Comparison of ENCODE assay signal across 10 cellular contexts in the genomic region with DNA sequence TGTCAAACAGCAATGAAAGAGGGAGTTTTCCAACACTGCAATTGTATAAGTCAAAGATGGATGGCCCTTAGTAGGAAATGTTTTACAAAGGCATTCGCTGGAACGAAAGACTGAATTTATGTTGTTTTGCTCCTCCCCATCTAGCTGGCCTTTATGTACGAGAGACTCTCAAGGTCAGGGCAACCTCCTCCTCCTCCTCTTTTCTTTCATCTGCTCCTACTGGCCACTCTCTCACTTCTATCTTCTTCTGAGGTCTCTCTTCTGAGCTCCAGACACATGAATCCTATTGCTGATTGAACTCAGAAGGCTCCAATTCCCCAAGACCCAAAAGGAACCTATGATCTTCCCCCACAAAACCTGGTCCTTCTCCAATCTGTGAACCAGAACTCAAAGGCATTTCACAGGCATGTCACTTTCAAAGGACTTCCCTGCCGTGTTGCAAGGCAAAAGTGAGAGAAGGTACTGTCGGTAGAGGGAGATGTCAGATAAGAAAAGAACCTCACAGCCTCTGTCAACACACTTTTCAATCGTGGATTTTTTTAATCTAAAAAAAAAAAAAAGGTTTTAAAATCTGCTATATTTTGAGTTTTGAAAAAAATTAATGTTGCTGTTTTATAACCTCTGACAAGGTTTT. TPM values are rescaled to one million over a fixed set of nuclear protein-coding genes. Genes with fewer than 3 reads are reported as not detected.
DNase-seq lines count a peak whose midpoint lies in the region; ATAC-seq and TF ChIP-seq lines count a peak whose summit lies in the region.
"Had no signal": no experiment of that assay in that cellular context is flagged by ENCODE, and none has a peak within 500 bp of the region (broad histone marks: within the 10 kb centered on the region; RNA-seq: fewer than 3 reads in every experiment).

No MANE protein-coding gene starts in this region.

- H3K79me2 ChIP-seq in SK-N-SH (ENCODE audit: insufficient read depth) (no peaks in the 10 kb centered on the region), hepatocyte (no peaks in the 10 kb centered on the region)

- intact Hi-C loops in posterior cingulate gyrus (cut with DNase I): no loop called here
- intact Hi-C loops in activated T-helper 1 cell treated with anti-CD3 and anti-CD28 coated beads, Interleukin-12 subunit alpha, Interleukin-12 subunit beta, Interleukin-2, Interleukin-4 antibody, amounts not matched to agents 30 ng/mL and 10 ng/mL and 1 ng/mL, durations not matched to agents 14 hours and 24 hours and 36 hours (cut with micrococcal nuclease): no loop called here

- peaks cover 20% of the 10 kb centered on the region for H3K4me1 ChIP-seq in BLaER1
- no peaks in the 10 kb centered on the region for H3K4me1 ChIP-seq in HEK293 (ENCODE audit: control insufficient read depth, insufficient read depth, low read length)
- no peaks in the 10 kb centered on the region for H3K4me1 ChIP-seq in SK-N-SH (ENCODE audit: control insufficient read depth in 1 of 2, insufficient read depth in 2 of 2, low read depth in 1 of 2, low read length in 1 of 2)
- no peaks in the 10 kb centered on the region for H3K4me1 ChIP-seq in hepatocyte (ENCODE audit: insufficient read depth)

- 0 out of 2 replicates have a peak, but pooled peaks have one; percentile 15 for TF ChIP-seq CTCF in HEK293 (tag by site-specific recombination; IDR thresholded peaks at IDR 0.05)
- peak; percentile 52 for TF ChIP-seq CTCF in SK-N-SH (IDR thresholded peaks at IDR 0.05)
- TF ChIP-seq CTCF in hepatocyte (IDR thresholded peaks at IDR 0.05; ENCODE audit: poor library complexity): peak; percentile 61

- peak; percentile 27 for DNase-seq in SK-N-SH
- peak; percentile 50 for DNase-seq in hepatocyte (ENCODE audit: low spot score)
- DNase-seq in posterior cingulate gyrus: no peak
- no peak for DNase-seq in activated T-helper 1 cell treated with anti-CD3 and anti-CD28 coated beads, Interleukin-12 subunit alpha, Interleukin-12 subunit beta, Interleukin-2, Interleukin-4 antibody, amounts not matched to agents 30 ng/mL and 10 ng/mL and 1 ng/mL, durations not matched to agents 14 hours and 24 hours and 36 hours (ENCODE audit: low spot score)

- peaks cover 15% of the 10 kb centered on the region for H3K27me3 Mint-ChIP-seq in activated T-helper 1 cell treated with anti-CD3 and anti-CD28 coated beads, Interleukin-12 subunit alpha, Interleukin-12 subunit beta, Interleukin-2, Interleukin-4 antibody, amounts not matched to agents 30 ng/mL and 10 ng/mL and 1 ng/mL, durations not matched to agents 14 hours and 24 hours and 36 hours (ENCODE audit: insufficient read depth)

- POLR2A ChIA-PET in HEK293 (lab: Yijun Ruan, JAX) (no interaction called here), SK-N-SH (lab: Yijun Ruan, JAX) (no interaction called here)

- H3F3A ChIP-seq in SK-N-SH (replicated peaks; ENCODE audit: insufficient read depth): no peaks in the 10 kb centered on the region

- H4K20me1 ChIP-seq in BLaER1: no peaks in the 10 kb centered on the region
- no peaks in the 10 kb centered on the region for H4K20me1 ChIP-seq in SK-N-SH (ENCODE audit: insufficient read depth)
- H4K20me1 ChIP-seq in hepatocyte (ENCODE audit: insufficient read depth, poor library complexity, severe bottlenecking): no peaks in the 10 kb centered on the region

- no peaks in the 10 kb centered on the region for H3K9me3 Mint-ChIP-seq in activated T-helper 1 cell treated with anti-CD3 and anti-CD28 coated beads, Interleukin-12 subunit alpha, Interleukin-12 subunit beta, Interleukin-2, Interleukin-4 antibody, amounts not matched to agents 30 ng/mL and 10 ng/mL and 1 ng/mL, durations not matched to agents 14 hours and 24 hours and 36 hours
- H3K9me3 Mint-ChIP-seq: dendritic cell treated with granulocyte-macrophage colony-stimulating factor and Interleukin-4, amounts not matched to agents 40 ng/mL and 50 ng/mL, for 4 days had no signal

- H3K36me3 ChIP-seq in BLaER1 (no peaks in the 10 kb centered on the region), HEK293 (ENCODE audit: control insufficient read depth in 2 of 2, insufficient read depth in 1 of 2, low read length in 2 of 2) (no peaks in the 10 kb centered on the region), SK-N-SH (replicated peaks in 1 of 2; ENCODE audit: control insufficient read depth in 1 of 2, insufficient read depth in 2 of 2, low read length in 1 of 2) (no peaks in the 10 kb centered on the region), hepatocyte (replicated peaks; ENCODE audit: insufficient read depth, low read depth) (no peaks in the 10 kb centered on the region)

- H3K36me3 Mint-ChIP-seq in activated T-helper 1 cell treated with anti-CD3 and anti-CD28 coated beads, Interleukin-12 subunit alpha, Interleukin-12 subunit beta, Interleukin-2, Interleukin-4 antibody, amounts not matched to agents 30 ng/mL and 10 ng/mL and 1 ng/mL, durations not matched to agents 14 hours and 24 hours and 36 hours (ENCODE audit: low read depth): no peaks in the 10 kb centered on the region

- WGBS in SK-N-SH (ENCODE audit: low lambda C conversion rate): 27% methylated on average over 6 of the region's 6 CpGs
- WGBS in hepatocyte (ENCODE audit: low lambda C conversion rate, missing lambda C conversion rate): 30% methylated on average over 6 of the region's 6 CpGs

- ATAC-seq in GM21367 (IDR thresholded peaks at IDR 0.05; ENCODE audit: unreplicated experiment) (no peak), GM19463 (IDR thresholded peaks at IDR 0.05; ENCODE audit: unreplicated experiment) (no peak)

- no peak for TF ChIP-seq EP300 in SK-N-SH (IDR thresholded peaks at IDR 0.05; ENCODE audit: borderline replicate concordance in 1 of 2, low read depth in 1 of 2, low read length in 1 of 2)

- H2AFZ ChIP-seq in SK-N-SH (ENCODE audit: low read depth) (no peak overlapping the region), hepatocyte (no peak overlapping the region)

- no peaks in the 10 kb centered on the region for H3K9me3 ChIP-seq in BLaER1
- H3K9me3 ChIP-seq in HEK293 (ENCODE audit: control insufficient read depth, insufficient read depth, low read depth, low read length): no peaks in the 10 kb centered on the region
- H3K9me3 ChIP-seq in SK-N-SH: no peaks in the 10 kb centered on the region
- H3K9me3 ChIP-seq in hepatocyte (ENCODE audit: low read depth): no peaks in the 10 kb centered on the region

- H3K27ac ChIP-seq in BLaER1 (peak overlapping the region; percentile 20; the same call in 1 of the 2 replicates), HEK293 (ENCODE audit: extremely low read depth, low read depth, low read length) (no peak overlapping the region), SK-N-SH (ENCODE audit: low read depth in 2 of 2, low read length in 1 of 2) (no peak overlapping the region), hepatocyte (no peak overlapping the region)
- H3K27ac ChIP-seq: HL-60 had no signal

- H3K27me3 ChIP-seq in BLaER1 (no peaks in the 10 kb centered on the region), SK-N-SH (ENCODE audit: insufficient read depth) (peaks cover 28% of the 10 kb centered on the region; the same call in 1 of the 2 replicates), hepatocyte (peaks cover 18% of the 10 kb centered on the region)

- no peaks in the 10 kb centered on the region for H3K4me1 Mint-ChIP-seq in activated T-helper 1 cell treated with anti-CD3 and anti-CD28 coated beads, Interleukin-12 subunit alpha, Interleukin-12 subunit beta, Interleukin-2, Interleukin-4 antibody, amounts not matched to agents 30 ng/mL and 10 ng/mL and 1 ng/mL, durations not matched to agents 14 hours and 24 hours and 36 hours (ENCODE audit: low read depth)

- no peak overlapping the region for H3K4me3 Mint-ChIP-seq in activated T-helper 1 cell treated with anti-CD3 and anti-CD28 coated beads, Interleukin-12 subunit alpha, Interleukin-12 subunit beta, Interleukin-2, Interleukin-4 antibody, amounts not matched to agents 30 ng/mL and 10 ng/mL and 1 ng/mL, durations not matched to agents 14 hours and 24 hours and 36 hours
- H3K4me3 Mint-ChIP-seq: dendritic cell treated with granulocyte-macrophage colony-stimulating factor and Interleukin-4, amounts not matched to agents 40 ng/mL and 50 ng/mL, for 4 days had no signal

- H3K9ac ChIP-seq in BLaER1 (0 out of 2 replicates have a peak overlapping the region, but pooled peaks have one; percentile 16), SK-N-SH (no peak overlapping the region)

- no peak overlapping the region for H3K4me3 ChIP-seq in BLaER1
- H3K4me3 ChIP-seq in HEK293 (ENCODE audit: low read depth, low read length): no peak overlapping the region
- no peak overlapping the region for H3K4me3 ChIP-seq in SK-N-SH (ENCODE audit: low read depth in 2 of 2, low read length in 1 of 2)
- H3K4me3 ChIP-seq in hepatocyte: no peak overlapping the region

- no peak overlapping the region for H3K27ac Mint-ChIP-seq in activated T-helper 1 cell treated with anti-CD3 and anti-CD28 coated beads, Interleukin-12 subunit alpha, Interleukin-12 subunit beta, Interleukin-2, Interleukin-4 antibody, amounts not matched to agents 30 ng/mL and 10 ng/mL and 1 ng/mL, durations not matched to agents 14 hours and 24 hours and 36 hours
- H3K27ac Mint-ChIP-seq: dendritic cell treated with granulocyte-macrophage colony-stimulating factor and Interleukin-4, amounts not matched to agents 40 ng/mL and 50 ng/mL, for 4 days had no signal

- peak; percentile 58 for TF ChIP-seq RAD21 in SK-N-SH (IDR thresholded peaks at IDR 0.05; ENCODE audit: low read length)

- CTCF ChIA-PET in HEK293 (lab: Yijun Ruan, JAX) (interaction anchor here (0.5 to 9.1 kb wide), 16 partner anchors 10 to 1218 kb away, joined by 3 to 82 read pairs (median 4); no protein-coding TSS in a partner anchor), SK-N-SH (lab: Yijun Ruan, JAX) (interaction anchor here (1.0 to 4.1 kb wide), 4 partner anchors 12 to 310 kb away, joined by 3 to 22 read pairs (median 3); no protein-coding TSS in a partner anchor)

- H3K9me2 ChIP-seq in SK-N-SH: no peaks in the 10 kb centered on the region
- H3K9me2 ChIP-seq in hepatocyte (replicated peaks; ENCODE audit: insufficient read depth): no peaks in the 10 kb centered on the region

- peak overlapping the region; percentile 62 for H3K4me2 ChIP-seq in BLaER1
- no peak overlapping the region for H3K4me2 ChIP-seq in SK-N-SH
- H3K4me2 ChIP-seq in hepatocyte: no peak overlapping the region

TF ChIP-seq in SK-N-SH, 30 proteins besides CTCF, POLR2A, EP300 and RAD21 (continues in another document):
- no peak for TF ChIP-seq MXI1 (IDR thresholded peaks at IDR 0.05; ENCODE audit: low read depth, low read length)
- 0 out of 2 replicates have a peak, but pooled peaks have one; percentile 18 for TF ChIP-seq SMC3 (IDR thresholded peaks at IDR 0.05; ENCODE audit: low read depth, low read length)

RNA-seq across cellular contexts. Expression of a gene that starts 28.5 kb away (rescaled TPM):
- polyA plus RNA-seq in SK-N-SH (2012; rRNA removed) (33.0 and 40.8 TPM in 2 replicates), hepatocyte (32.0 and 46.8 TPM in 2 replicates)
- polyA plus RNA-seq in SK-N-SH (2012; cell fraction: cytosol; rRNA removed): 37.8 and 45.1 TPM in 2 replicates
- 57.6 and 70.3 TPM in 2 replicates for polyA plus RNA-seq in SK-N-SH (2012; cell fraction: nucleus; rRNA removed)
- 31.3 and 38.9 TPM in 2 replicates for total RNA-seq in hepatocyte
- total RNA-seq in activated T-helper 1 cell treated with anti-CD3 and anti-CD28 coated beads, Interleukin-12 subunit alpha, Interleukin-12 subunit beta, Interleukin-2, Interleukin-4 antibody, amounts not matched to agents 30 ng/mL and 10 ng/mL and 1 ng/mL, durations not matched to agents 14 hours and 24 hours and 36 hours: 157 TPM in 2 replicates

Comparison
In these comparisons a context has a peak if more than half of its experiments do, and no peak if none do; other contexts are left out.
1. DNase-seq: peak in SK-N-SH (single experiment) and hepatocyte (single experiment); none in posterior cingulate gyrus (0 of 10) and activated T-helper 1 cell treated with anti-CD3 and anti-CD28 coated beads, Interleukin-12 subunit alpha, Interleukin-12 subunit beta, Interleukin-2, Interleukin-4 antibody, amounts not matched to agents 30 ng/mL and 10 ng/mL and 1 ng/mL, durations not matched to agents 14 hours and 24 hours and 36 hours (single experiment).
2. Peak in every context shown above with its lines, with median percentiles within 50 percentile points of each other: CTCF ChIP-seq.